ENCODE assay signal across 26 cellular contexts in genomic region chr13:46355906-46356305, GRCh38. TPM values are rescaled to one million over a fixed set of nuclear protein-coding genes. Genes with fewer than 3 reads are reported as not detected.
DNase-seq lines count a peak whose midpoint lies in the region; ATAC-seq lines count a peak whose summit lies in the region.
"Had no signal": no experiment of that assay in that cellular context is flagged by ENCODE, and none has a peak within 500 bp of the region (broad histone marks: within the 10 kb centered on the region; RNA-seq: fewer than 3 reads in every experiment).

No MANE protein-coding gene starts in this region.

- H2AK5ac ChIP-seq in mesenchymal stem cell (ENCODE audit: low read length, severe bottlenecking): no peak overlapping the region

- peak overlapping the region; percentile 89 for H4K91ac ChIP-seq in mesenchymal stem cell (ENCODE audit: low read length)

- H3K4me1 ChIP-seq in SJCRH30: peaks cover 7% of the 10 kb centered on the region; the same call in 1 of the 2 replicates
- H3K4me1 ChIP-seq in mesenchymal stem cell (ENCODE audit: control insufficient read depth, insufficient read depth, low read depth, low read length): peaks cover 6% of the 10 kb centered on the region
- H3K4me1 ChIP-seq: gastroesophageal sphincter, lower lobe of right lung, stomach, upper lobe of right lung had no signal

- H3K9ac ChIP-seq in mesenchymal stem cell (ENCODE audit: low read length): peak overlapping the region; percentile 70

- H3K27ac ChIP-seq in SJCRH30: peak overlapping the region; percentile 16; the same call in 1 of the 2 replicates
- no peak overlapping the region for H3K27ac ChIP-seq in mesenchymal stem cell (ENCODE audit: low read length, poor library complexity, severe bottlenecking)
- H3K27ac ChIP-seq: gastroesophageal sphincter, lower lobe of right lung, stomach, upper lobe of right lung had no signal

- no peaks in the 10 kb centered on the region for H3K79me1 ChIP-seq in mesenchymal stem cell (replicated peaks; ENCODE audit: low read length, poor library complexity, severe bottlenecking)

- H2BK5ac ChIP-seq in mesenchymal stem cell (ENCODE audit: low read depth, low read length, poor library complexity, severe bottlenecking): no peak overlapping the region

- H3K4me3 ChIP-seq in SJCRH30 (no peak overlapping the region), mesenchymal stem cell (ENCODE audit: insufficient read depth in 1 of 2, low read depth in 1 of 2, low read length in 2 of 2) (no peak overlapping the region)
- H3K4me3 ChIP-seq: gastroesophageal sphincter, lower lobe of right lung, stomach, upper lobe of right lung had no signal

- peak overlapping the region; percentile 61 for H2BK120ac ChIP-seq in mesenchymal stem cell (ENCODE audit: low read depth, low read length)

- H2BK15ac ChIP-seq in mesenchymal stem cell (ENCODE audit: low read depth, poor library complexity, severe bottlenecking): no peak overlapping the region

- no peak overlapping the region for H3K14ac ChIP-seq in mesenchymal stem cell (ENCODE audit: low read length in 2 of 2)

- H3K36me3 ChIP-seq in SJCRH30: no peaks in the 10 kb centered on the region
- H3K36me3 ChIP-seq in mesenchymal stem cell (ENCODE audit: control insufficient read depth in 1 of 2, insufficient read depth in 2 of 2, low read depth in 1 of 2, low read length in 2 of 2): peaks cover 0 to 59% of the 10 kb centered on the region in 2 experiments
- H3K36me3 ChIP-seq: gastroesophageal sphincter, lower lobe of right lung, stomach, upper lobe of right lung had no signal

- no peak overlapping the region for H3K23ac ChIP-seq in mesenchymal stem cell (ENCODE audit: low read length in 2 of 2)

- H3K4ac ChIP-seq in mesenchymal stem cell (ENCODE audit: low read depth in 1 of 2, low read length in 2 of 2): no peak overlapping the region

- ATAC-seq in HG02938 (IDR thresholded peaks at IDR 0.05; ENCODE audit: unreplicated experiment) (no peak), GM21786 (IDR thresholded peaks at IDR 0.05; ENCODE audit: unreplicated experiment) (no peak), HG02588 (IDR thresholded peaks at IDR 0.05; ENCODE audit: unreplicated experiment) (no peak)
- ATAC-seq: activated CD4-positive, CD25-positive, alpha-beta regulatory T cell treated with anti-CD3 and anti-CD28 coated beads, Interleukin-2, amount 50 U/mL, for 24 hours; gastroesophageal sphincter; lower lobe of right lung; upper lobe of right lung had no signal

- H3K27me3 ChIP-seq in SJCRH30 (no peaks in the 10 kb centered on the region), mesenchymal stem cell (ENCODE audit: control insufficient read depth in 1 of 2, insufficient read depth in 1 of 2, low read length in 2 of 2) (no peaks in the 10 kb centered on the region)
- H3K27me3 ChIP-seq: gastroesophageal sphincter, stomach, upper lobe of right lung had no signal

- no peak overlapping the region for H2AFZ ChIP-seq in mesenchymal stem cell (ENCODE audit: low read depth, low read length)

- no peak overlapping the region for H2BK12ac ChIP-seq in mesenchymal stem cell (ENCODE audit: low read length in 2 of 2)

- H3K4me2 ChIP-seq in mesenchymal stem cell (ENCODE audit: low read length, poor library complexity, severe bottlenecking): no peak overlapping the region

- H4K8ac ChIP-seq in mesenchymal stem cell (ENCODE audit: low read length): no peak overlapping the region

- peak; percentile 61 for DNase-seq in A172 (ENCODE audit: low spot score)
- DNase-seq in ELR (ENCODE audit: low read depth): peak; percentile 47
- no peak for DNase-seq in SJCRH30
- no peak for DNase-seq in mesenchymal stem cell
- DNase-seq in NCI-H82 treated with DMSO at 0.1 percent for 48 hours (lab: John Stamatoyannopoulos, UW; ENCODE audit: unreplicated experiment): no peak
- DNase-seq: activated CD8-positive, alpha-beta memory T cell treated with anti-CD3 and anti-CD28 coated beads for 24 hours; activated naive CD4-positive, alpha-beta T cell treated with anti-CD3 and anti-CD28 coated beads, Interleukin-2, amount 50 U/mL, for 16 hours; activated T-cell treated with anti-CD3 and anti-CD28 coated beads, Interleukin-2, amount 50 U/mL, for 48 hours; CD4-positive, alpha-beta T cell; DMS 273 treated with DMSO at 0.1 percent for 48 hours; GF-D8; HCEC 1CT; lower lobe of right lung; NCI-H1694; NCI-H2171 treated with DMSO at 0.1 percent for 48 hours; NCI-H526 treated with DMSO at 0.1 percent for 48 hours; retina; stimulated activated CD4-positive, alpha-beta T cell treated with anti-CD3 and anti-CD28 coated beads, Interleukin-4, amount 100 ng/mL, for 24 hours; stomach; SW 1271; upper lobe of right lung had no signal

- H3K9me3 ChIP-seq in SJCRH30 (replicated peaks): no peaks in the 10 kb centered on the region
- H3K9me3 ChIP-seq in mesenchymal stem cell (ENCODE audit: control insufficient read depth, low read length): no peaks in the 10 kb centered on the region
- H3K9me3 ChIP-seq: gastroesophageal sphincter, lower lobe of right lung, stomach, upper lobe of right lung had no signal

- no peak overlapping the region for H3K18ac ChIP-seq in mesenchymal stem cell (ENCODE audit: low read depth in 1 of 2, low read length in 2 of 2)

- WGBS in mesenchymal stem cell: 80% methylated on average over 5 of the region's 5 CpGs

RNA-seq across cellular contexts. Expression of gene RUBCNL, which starts 31.1 kb away (rescaled TPM):
- 0.14 and 0.29 TPM in 2 replicates for total RNA-seq in A172 (2014; rRNA removed; shearing (Covaris generic))
- 1.8 TPM in 2 replicates for total RNA-seq in SJCRH30 (2014; rRNA removed; shearing (Covaris generic))
- polyA plus RNA-seq in mesenchymal stem cell (2013, experiment 1 of 2): 0.12 TPM
- polyA plus RNA-seq in mesenchymal stem cell (2013, experiment 2 of 2): 0.14 TPM

Comparison
In these comparisons a context has a peak if more than half of its experiments do, and no peak if none do; other contexts are left out.
1. DNase-seq: peak in A172 (single experiment) and ELR (single experiment); none in SJCRH30 (0 of 2), mesenchymal stem cell (single experiment) and NCI-H82 treated with DMSO at 0.1 percent for 48 hours (single experiment).